1 cellular context compared by ENCODE assay signal in the genomic region with DNA sequence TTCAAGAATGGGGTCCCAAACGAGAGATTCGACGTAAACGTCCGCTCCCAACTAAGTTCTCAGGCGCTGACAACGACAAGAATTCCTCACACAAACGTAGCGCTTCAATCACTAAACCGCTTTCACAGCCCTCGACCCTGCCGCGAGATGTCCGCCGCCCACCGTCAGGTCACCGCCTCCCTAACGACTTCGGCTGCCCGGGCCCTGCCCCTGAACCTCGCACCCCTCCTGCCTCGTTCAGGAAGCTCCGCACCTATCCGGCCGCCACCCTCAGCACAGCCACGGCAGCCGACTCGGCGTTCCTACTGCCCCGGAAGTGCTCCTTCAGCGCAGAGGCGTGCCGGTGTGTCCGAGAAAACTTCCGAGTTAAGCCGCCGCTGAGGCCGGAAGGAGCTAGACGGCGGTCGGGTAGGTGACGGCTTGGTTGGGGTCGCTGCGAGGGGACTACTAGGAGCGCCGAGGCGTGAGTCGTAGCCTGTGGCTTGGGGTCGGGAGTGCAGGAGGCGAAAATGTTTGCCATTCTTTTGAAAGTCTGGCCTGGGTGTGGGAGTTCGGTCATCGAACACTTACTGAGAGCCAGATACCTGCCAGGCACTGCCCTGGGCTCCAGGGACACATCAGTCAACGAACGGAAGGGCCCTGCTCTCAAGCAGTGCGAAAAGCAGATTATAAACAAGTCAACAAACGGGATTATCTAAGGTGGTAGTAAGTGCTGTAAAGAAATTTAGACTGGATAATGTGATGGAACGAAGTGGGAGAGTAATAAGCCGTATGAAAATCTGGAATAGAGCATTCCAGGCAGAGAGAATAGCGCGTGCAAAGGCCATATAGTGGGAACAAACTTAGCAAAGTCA.
TF ChIP-seq lines count a peak whose summit lies in the region.

A gene (minus strand): TSS at position 307 of the 854 bp plus-strand sequence. CDS start 3,957 bp downstream, outside the sequence.
A gene (plus strand): TSS at position 364 of the 854 bp plus-strand sequence. CDS start 10,756 bp downstream, outside the sequence.

TF ChIP-seq in HEK293, 187 proteins besides CTCF, POLR2A, EP300 and RAD21 (continued from another document):
- TF ChIP-seq ZNF311 (tag by site-specific recombination; IDR thresholded peaks at IDR 0.05; ENCODE audit: borderline replicate concordance) (no peak), YY2 (tag by site-specific recombination; IDR thresholded peaks at IDR 0.05) (no peak), ZNF791 (tag by site-specific recombination; IDR thresholded peaks at IDR 0.05) (no peak), ZNF600 (tag by site-specific recombination; IDR thresholded peaks at IDR 0.05) (peak; percentile 98), ZNF558 (tag by site-specific recombination; IDR thresholded peaks at IDR 0.05) (no peak), ZNF626 (tag by site-specific recombination; IDR thresholded peaks at IDR 0.05) (no peak), ZNF560 (tag by site-specific recombination; IDR thresholded peaks at IDR 0.05; ENCODE audit: borderline replicate concordance) (no peak), SETDB1 (IDR thresholded peaks at IDR 0.05; ENCODE audit: insufficient read length, low read length) (no peak), ZNF394 (tag by site-specific recombination; IDR thresholded peaks at IDR 0.05; ENCODE audit: borderline replicate concordance) (peak; percentile 38; the same call in 1 of the 2 replicates), ZNF16 (tag by site-specific recombination; IDR thresholded peaks at IDR 0.05; ENCODE audit: low read depth) (no peak), TRIM28 (IDR thresholded peaks at IDR 0.05; ENCODE audit: borderline replicate concordance, low read length) (peak; percentile 85; the same call in 1 of the 2 replicates), ZNF777 (tag by site-specific recombination; IDR thresholded peaks at IDR 0.05; ENCODE audit: borderline replicate concordance) (peak; percentile 91), ZSCAN23 (tag by site-specific recombination; IDR thresholded peaks at IDR 0.05) (0 out of 2 replicates have a peak, but pooled peaks have one; percentile 17), ZNF138 (tag by site-specific recombination; IDR thresholded peaks at IDR 0.05; ENCODE audit: borderline replicate concordance) (no peak), ZNF426 (tag by site-specific recombination; IDR thresholded peaks at IDR 0.05) (no peak), ZNF266 (tag by site-specific recombination; IDR thresholded peaks at IDR 0.05; ENCODE audit: low read depth) (no peak), ZNF549 (tag by site-specific recombination; IDR thresholded peaks at IDR 0.05) (no peak), ZNF169 (tag by site-specific recombination; IDR thresholded peaks at IDR 0.05) (no peak), ZBTB8A (tag by site-specific recombination; IDR thresholded peaks at IDR 0.05) (peak; percentile 65), ZFP3 (tag by site-specific recombination; IDR thresholded peaks at IDR 0.05; ENCODE audit: low read depth) (no peak), EGR2 (tag by site-specific recombination; IDR thresholded peaks at IDR 0.05; ENCODE audit: low read depth) (peak; percentile 67; the same call in 1 of the 2 replicates), ZNF621 (tag by site-specific recombination; IDR thresholded peaks at IDR 0.05) (no peak), ZFP69B (tag by site-specific recombination; IDR thresholded peaks at IDR 0.05) (no peak; the same call in 1 of the 2 replicates), ZXDB (tag by site-specific recombination; IDR thresholded peaks at IDR 0.05) (peak; percentile 85), KLF9 (tag by site-specific recombination; IDR thresholded peaks at IDR 0.05; ENCODE audit: low read depth) (peak; percentile 93), ZFHX2 (tag by site-specific recombination; conservative IDR thresholded peaks at IDR 0.05) (peak; percentile 75), MZF1 (tag by site-specific recombination; IDR thresholded peaks at IDR 0.05; ENCODE audit: borderline replicate concordance) (no peak), ZNF654 (tag by site-specific recombination; IDR thresholded peaks at IDR 0.05; ENCODE audit: low read depth) (no peak), ZNF561 (tag by site-specific recombination; IDR thresholded peaks at IDR 0.05; ENCODE audit: borderline replicate concordance) (peak; percentile 31; the same call in 1 of the 2 replicates), HOXC10 (CRISPR knock-in tag; IDR thresholded peaks at IDR 0.05) (no peak), ZEB2 (tag by site-specific recombination; IDR thresholded peaks at IDR 0.05) (peak; percentile 80), ZNF114 (tag by site-specific recombination; IDR thresholded peaks at IDR 0.05) (no peak), KLF7 (tag by site-specific recombination; IDR thresholded peaks at IDR 0.05; ENCODE audit: borderline replicate concordance) (peak; percentile 50; the same call in 1 of the 2 replicates)
- TF ChIP-seq, protein P1, sequence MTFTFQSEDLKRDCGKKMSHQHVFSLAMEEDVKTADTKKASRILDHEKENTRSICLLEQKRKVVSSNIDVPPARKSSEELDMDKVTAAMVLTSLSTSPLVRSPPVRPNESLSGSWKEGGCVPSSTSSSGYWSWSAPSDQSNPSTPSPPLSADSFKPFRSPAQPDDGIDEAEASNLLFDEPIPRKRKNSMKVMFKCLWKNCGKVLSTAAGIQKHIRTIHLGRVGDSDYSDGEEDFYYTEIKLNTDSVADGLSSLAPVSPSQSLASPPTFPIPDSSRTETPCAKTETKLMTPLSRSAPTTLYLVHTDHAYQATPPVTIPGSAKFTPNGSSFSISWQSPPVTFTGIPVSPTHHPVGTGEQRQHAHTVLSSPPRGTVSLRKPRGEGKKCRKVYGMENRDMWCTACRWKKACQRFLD (tag by site-specific recombination; IDR thresholded peaks at IDR 0.05) = no peak
- TF ChIP-seq, protein P2, sequence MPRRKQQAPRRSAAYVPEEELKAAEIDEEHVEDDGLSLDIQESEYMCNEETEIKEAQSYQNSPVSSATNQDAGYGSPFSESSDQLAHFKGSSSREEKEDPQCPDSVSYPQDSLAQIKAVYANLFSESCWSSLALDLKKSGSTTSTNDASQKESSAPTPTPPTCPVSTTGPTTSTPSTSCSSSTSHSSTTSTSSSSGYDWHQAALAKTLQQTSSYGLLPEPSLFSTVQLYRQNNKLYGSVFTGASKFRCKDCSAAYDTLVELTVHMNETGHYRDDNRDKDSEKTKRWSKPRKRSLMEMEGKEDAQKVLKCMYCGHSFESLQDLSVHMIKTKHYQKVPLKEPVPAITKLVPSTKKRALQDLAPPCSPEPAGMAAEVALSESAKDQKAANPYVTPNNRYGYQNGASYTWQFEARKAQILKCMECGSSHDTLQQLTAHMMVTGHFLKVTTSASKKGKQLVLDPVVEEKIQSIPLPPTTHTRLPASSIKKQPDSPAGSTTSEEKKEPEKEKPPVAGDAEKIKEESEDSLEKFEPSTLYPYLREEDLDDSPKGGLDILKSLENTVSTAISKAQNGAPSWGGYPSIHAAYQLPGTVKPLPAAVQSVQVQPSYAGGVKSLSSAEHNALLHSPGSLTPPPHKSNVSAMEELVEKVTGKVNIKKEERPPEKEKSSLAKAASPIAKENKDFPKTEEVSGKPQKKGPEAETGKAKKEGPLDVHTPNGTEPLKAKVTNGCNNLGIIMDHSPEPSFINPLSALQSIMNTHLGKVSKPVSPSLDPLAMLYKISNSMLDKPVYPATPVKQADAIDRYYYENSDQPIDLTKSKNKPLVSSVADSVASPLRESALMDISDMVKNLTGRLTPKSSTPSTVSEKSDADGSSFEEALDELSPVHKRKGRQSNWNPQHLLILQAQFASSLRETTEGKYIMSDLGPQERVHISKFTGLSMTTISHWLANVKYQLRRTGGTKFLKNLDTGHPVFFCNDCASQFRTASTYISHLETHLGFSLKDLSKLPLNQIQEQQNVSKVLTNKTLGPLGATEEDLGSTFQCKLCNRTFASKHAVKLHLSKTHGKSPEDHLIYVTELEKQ (tag by site-specific recombination; IDR thresholded peaks at IDR 0.05; ENCODE audit: borderline replicate concordance) = 0 out of 2 replicates have a peak, but pooled peaks have one; percentile 6
- TF ChIP-seq, protein P3, sequence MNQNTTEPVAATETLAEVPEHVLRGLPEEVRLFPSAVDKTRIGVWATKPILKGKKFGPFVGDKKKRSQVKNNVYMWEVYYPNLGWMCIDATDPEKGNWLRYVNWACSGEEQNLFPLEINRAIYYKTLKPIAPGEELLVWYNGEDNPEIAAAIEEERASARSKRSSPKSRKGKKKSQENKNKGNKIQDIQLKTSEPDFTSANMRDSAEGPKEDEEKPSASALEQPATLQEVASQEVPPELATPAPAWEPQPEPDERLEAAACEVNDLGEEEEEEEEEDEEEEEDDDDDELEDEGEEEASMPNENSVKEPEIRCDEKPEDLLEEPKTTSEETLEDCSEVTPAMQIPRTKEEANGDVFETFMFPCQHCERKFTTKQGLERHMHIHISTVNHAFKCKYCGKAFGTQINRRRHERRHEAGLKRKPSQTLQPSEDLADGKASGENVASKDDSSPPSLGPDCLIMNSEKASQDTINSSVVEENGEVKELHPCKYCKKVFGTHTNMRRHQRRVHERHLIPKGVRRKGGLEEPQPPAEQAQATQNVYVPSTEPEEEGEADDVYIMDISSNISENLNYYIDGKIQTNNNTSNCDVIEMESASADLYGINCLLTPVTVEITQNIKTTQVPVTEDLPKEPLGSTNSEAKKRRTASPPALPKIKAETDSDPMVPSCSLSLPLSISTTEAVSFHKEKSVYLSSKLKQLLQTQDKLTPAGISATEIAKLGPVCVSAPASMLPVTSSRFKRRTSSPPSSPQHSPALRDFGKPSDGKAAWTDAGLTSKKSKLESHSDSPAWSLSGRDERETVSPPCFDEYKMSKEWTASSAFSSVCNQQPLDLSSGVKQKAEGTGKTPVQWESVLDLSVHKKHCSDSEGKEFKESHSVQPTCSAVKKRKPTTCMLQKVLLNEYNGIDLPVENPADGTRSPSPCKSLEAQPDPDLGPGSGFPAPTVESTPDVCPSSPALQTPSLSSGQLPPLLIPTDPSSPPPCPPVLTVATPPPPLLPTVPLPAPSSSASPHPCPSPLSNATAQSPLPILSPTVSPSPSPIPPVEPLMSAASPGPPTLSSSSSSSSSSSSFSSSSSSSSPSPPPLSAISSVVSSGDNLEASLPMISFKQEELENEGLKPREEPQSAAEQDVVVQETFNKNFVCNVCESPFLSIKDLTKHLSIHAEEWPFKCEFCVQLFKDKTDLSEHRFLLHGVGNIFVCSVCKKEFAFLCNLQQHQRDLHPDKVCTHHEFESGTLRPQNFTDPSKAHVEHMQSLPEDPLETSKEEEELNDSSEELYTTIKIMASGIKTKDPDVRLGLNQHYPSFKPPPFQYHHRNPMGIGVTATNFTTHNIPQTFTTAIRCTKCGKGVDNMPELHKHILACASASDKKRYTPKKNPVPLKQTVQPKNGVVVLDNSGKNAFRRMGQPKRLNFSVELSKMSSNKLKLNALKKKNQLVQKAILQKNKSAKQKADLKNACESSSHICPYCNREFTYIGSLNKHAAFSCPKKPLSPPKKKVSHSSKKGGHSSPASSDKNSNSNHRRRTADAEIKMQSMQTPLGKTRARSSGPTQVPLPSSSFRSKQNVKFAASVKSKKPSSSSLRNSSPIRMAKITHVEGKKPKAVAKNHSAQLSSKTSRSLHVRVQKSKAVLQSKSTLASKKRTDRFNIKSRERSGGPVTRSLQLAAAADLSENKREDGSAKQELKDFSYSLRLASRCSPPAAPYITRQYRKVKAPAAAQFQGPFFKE (tag by site-specific recombination; IDR thresholded peaks at IDR 0.05; ENCODE audit: borderline replicate concordance) = no peak
- TF ChIP-seq, protein P4, sequence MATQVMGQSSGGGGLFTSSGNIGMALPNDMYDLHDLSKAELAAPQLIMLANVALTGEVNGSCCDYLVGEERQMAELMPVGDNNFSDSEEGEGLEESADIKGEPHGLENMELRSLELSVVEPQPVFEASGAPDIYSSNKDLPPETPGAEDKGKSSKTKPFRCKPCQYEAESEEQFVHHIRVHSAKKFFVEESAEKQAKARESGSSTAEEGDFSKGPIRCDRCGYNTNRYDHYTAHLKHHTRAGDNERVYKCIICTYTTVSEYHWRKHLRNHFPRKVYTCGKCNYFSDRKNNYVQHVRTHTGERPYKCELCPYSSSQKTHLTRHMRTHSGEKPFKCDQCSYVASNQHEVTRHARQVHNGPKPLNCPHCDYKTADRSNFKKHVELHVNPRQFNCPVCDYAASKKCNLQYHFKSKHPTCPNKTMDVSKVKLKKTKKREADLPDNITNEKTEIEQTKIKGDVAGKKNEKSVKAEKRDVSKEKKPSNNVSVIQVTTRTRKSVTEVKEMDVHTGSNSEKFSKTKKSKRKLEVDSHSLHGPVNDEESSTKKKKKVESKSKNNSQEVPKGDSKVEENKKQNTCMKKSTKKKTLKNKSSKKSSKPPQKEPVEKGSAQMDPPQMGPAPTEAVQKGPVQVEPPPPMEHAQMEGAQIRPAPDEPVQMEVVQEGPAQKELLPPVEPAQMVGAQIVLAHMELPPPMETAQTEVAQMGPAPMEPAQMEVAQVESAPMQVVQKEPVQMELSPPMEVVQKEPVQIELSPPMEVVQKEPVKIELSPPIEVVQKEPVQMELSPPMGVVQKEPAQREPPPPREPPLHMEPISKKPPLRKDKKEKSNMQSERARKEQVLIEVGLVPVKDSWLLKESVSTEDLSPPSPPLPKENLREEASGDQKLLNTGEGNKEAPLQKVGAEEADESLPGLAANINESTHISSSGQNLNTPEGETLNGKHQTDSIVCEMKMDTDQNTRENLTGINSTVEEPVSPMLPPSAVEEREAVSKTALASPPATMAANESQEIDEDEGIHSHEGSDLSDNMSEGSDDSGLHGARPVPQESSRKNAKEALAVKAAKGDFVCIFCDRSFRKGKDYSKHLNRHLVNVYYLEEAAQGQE (tag by site-specific recombination; IDR thresholded peaks at IDR 0.05) = 0 out of 2 replicates have a peak, but pooled peaks have one; percentile 7
- TF ChIP-seq, protein P5, sequence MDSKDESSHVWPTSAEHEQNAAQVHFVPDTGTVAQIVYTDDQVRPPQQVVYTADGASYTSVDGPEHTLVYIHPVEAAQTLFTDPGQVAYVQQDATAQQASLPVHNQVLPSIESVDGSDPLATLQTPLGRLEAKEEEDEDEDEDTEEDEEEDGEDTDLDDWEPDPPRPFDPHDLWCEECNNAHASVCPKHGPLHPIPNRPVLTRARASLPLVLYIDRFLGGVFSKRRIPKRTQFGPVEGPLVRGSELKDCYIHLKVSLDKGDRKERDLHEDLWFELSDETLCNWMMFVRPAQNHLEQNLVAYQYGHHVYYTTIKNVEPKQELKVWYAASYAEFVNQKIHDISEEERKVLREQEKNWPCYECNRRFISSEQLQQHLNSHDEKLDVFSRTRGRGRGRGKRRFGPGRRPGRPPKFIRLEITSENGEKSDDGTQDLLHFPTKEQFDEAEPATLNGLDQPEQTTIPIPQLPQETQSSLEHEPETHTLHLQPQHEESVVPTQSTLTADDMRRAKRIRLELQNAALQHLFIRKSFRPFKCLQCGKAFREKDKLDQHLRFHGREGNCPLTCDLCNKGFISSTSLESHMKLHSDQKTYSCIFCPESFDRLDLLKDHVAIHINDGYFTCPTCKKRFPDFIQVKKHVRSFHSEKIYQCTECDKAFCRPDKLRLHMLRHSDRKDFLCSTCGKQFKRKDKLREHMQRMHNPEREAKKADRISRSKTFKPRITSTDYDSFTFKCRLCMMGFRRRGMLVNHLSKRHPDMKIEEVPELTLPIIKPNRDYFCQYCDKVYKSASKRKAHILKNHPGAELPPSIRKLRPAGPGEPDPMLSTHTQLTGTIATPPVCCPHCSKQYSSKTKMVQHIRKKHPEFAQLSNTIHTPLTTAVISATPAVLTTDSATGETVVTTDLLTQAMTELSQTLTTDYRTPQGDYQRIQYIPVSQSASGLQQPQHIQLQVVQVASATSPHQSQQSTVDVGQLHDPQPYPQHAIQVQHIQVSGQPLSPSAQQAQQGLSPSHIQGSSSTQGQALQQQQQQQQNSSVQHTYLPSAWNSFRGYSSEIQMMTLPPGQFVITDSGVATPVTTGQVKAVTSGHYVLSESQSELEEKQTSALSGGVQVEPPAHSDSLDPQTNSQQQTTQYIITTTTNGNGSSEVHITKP (tag by site-specific recombination; IDR thresholded peaks at IDR 0.05) = peak; percentile 95
